ENCODE assay signal across 1 cellular context in genomic region chr10:33559105-33559504, GRCh38.
TF ChIP-seq lines count a peak whose summit lies in the region.

No MANE protein-coding gene starts in this region.

TF ChIP-seq in GM12878, 131 proteins besides CTCF, POLR2A, EP300 and RAD21 (continued from another document and continues in another):
- TF ChIP-seq SRF (IDR thresholded peaks at IDR 0.05; ENCODE audit: low read depth in 2 of 2, low read length in 2 of 2) (no peak), POU2F2 (IDR thresholded peaks at IDR 0.05; ENCODE audit: borderline replicate concordance, low read depth, low read length) (no peak; the same call in 2 of the 3 replicates), EED (IDR thresholded peaks at IDR 0.05; ENCODE audit: low read depth) (no peak), SIN3A (IDR thresholded peaks at IDR 0.05; ENCODE audit: low read depth, low read length) (no peak), PBX3 (IDR thresholded peaks at IDR 0.05; ENCODE audit: insufficient replicate concordance, low read depth, low read length) (peak; percentile 66), MTA2 (IDR thresholded peaks at IDR 0.05; ENCODE audit: low read depth) (peak; percentile 86), FOXK2 (IDR thresholded peaks at IDR 0.05) (no peak), CHD2 (IDR thresholded peaks at IDR 0.05; ENCODE audit: borderline replicate concordance, low read depth, low read length) (0 out of 2 replicates have a peak, but pooled peaks have one; percentile 22), STAT3 (IDR thresholded peaks at IDR 0.05; ENCODE audit: low read depth, low read length) (no peak), ASH2L (IDR thresholded peaks at IDR 0.05; ENCODE audit: borderline replicate concordance, low read depth) (no peak), WRNIP1 (IDR thresholded peaks at IDR 0.05; ENCODE audit: borderline replicate concordance, low read depth, low read length) (no peak), CBX3 (IDR thresholded peaks at IDR 0.05; ENCODE audit: borderline replicate concordance, low read depth) (no peak), RUNX3 (IDR thresholded peaks at IDR 0.05; ENCODE audit: low read length) (peak; percentile 86), ETV6 (conservative IDR thresholded peaks at IDR 0.05 in 1 of 2, IDR thresholded peaks at IDR 0.05 in 1 of 2; ENCODE audit: borderline replicate concordance in 1 of 2, low read depth in 1 of 2) (no peak), POLR2AphosphoS5 (IDR thresholded peaks at IDR 0.05; ENCODE audit: low read length) (no peak), ZNF217 (IDR thresholded peaks at IDR 0.05) (no peak), TCF12 (IDR thresholded peaks at IDR 0.05; ENCODE audit: low read depth, low read length) (no peak), DPF2 (IDR thresholded peaks at IDR 0.05) (peak; percentile 91), RCOR1 (conservative IDR thresholded peaks at IDR 0.05; ENCODE audit: low read depth, low read length) (no peak), FOS (IDR thresholded peaks at IDR 0.05; ENCODE audit: borderline replicate concordance, extremely low read depth, insufficient read length) (no peak), BCL3 (IDR thresholded peaks at IDR 0.05; ENCODE audit: borderline replicate concordance, insufficient read depth, low read depth, low read length, poor library complexity, severe bottlenecking) (no peak), ZZZ3 (IDR thresholded peaks at IDR 0.05; ENCODE audit: control insufficient read depth, insufficient read length, low read depth) (no peak), SMARCA5 (IDR thresholded peaks at IDR 0.05) (no peak), SUZ12 (IDR thresholded peaks at IDR 0.05; ENCODE audit: unreplicated experiment) (no peak), ZBED1 (IDR thresholded peaks at IDR 0.05; ENCODE audit: borderline replicate concordance) (no peak), PML (IDR thresholded peaks at IDR 0.05; ENCODE audit: low read length) (no peak), SMAD5 (IDR thresholded peaks at IDR 0.05; ENCODE audit: low read depth) (no peak), REST (IDR thresholded peaks at IDR 0.05; ENCODE audit: low read depth, low read length) (no peak), NRF1 (conservative IDR thresholded peaks at IDR 0.05; ENCODE audit: low read depth, low read length) (no peak), MEF2B (IDR thresholded peaks at IDR 0.05; ENCODE audit: partially characterized antibody, poor library complexity, severe bottlenecking) (peak; percentile 16), BMI1 (IDR thresholded peaks at IDR 0.05; ENCODE audit: borderline replicate concordance) (peak; percentile 54; the same call in 1 of the 2 replicates), ZBTB33 (IDR thresholded peaks at IDR 0.05) (no peak), CBX5 (IDR thresholded peaks at IDR 0.05; ENCODE audit: low read depth) (no peak), NR2F1 (conservative IDR thresholded peaks at IDR 0.05) (peak; percentile 43; the same call in 1 of the 2 replicates), NR2C2 (IDR thresholded peaks at IDR 0.05; ENCODE audit: borderline replicate concordance, control insufficient read depth, insufficient read length, low read depth) (no peak), IKZF1 (conservative IDR thresholded peaks at IDR 0.05) (peak; percentile 75), ZBTB11 (CRISPR knock-in tag; IDR thresholded peaks at IDR 0.05) (no peak), KLF5 (IDR thresholded peaks at IDR 0.05; ENCODE audit: partially characterized antibody) (no peak), IRF4 (IDR thresholded peaks at IDR 0.05; ENCODE audit: low read depth, low read length) (no peak), SUPT20H (IDR thresholded peaks at IDR 0.05; ENCODE audit: borderline replicate concordance, control insufficient read depth, low read depth, low read length) (no peak)
- TF ChIP-seq, protein P1, sequence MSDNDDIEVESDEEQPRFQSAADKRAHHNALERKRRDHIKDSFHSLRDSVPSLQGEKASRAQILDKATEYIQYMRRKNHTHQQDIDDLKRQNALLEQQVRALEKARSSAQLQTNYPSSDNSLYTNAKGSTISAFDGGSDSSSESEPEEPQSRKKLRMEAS (IDR thresholded peaks at IDR 0.05; ENCODE audit: low read depth, low read length) = no peak
- TF ChIP-seq, protein P2, sequence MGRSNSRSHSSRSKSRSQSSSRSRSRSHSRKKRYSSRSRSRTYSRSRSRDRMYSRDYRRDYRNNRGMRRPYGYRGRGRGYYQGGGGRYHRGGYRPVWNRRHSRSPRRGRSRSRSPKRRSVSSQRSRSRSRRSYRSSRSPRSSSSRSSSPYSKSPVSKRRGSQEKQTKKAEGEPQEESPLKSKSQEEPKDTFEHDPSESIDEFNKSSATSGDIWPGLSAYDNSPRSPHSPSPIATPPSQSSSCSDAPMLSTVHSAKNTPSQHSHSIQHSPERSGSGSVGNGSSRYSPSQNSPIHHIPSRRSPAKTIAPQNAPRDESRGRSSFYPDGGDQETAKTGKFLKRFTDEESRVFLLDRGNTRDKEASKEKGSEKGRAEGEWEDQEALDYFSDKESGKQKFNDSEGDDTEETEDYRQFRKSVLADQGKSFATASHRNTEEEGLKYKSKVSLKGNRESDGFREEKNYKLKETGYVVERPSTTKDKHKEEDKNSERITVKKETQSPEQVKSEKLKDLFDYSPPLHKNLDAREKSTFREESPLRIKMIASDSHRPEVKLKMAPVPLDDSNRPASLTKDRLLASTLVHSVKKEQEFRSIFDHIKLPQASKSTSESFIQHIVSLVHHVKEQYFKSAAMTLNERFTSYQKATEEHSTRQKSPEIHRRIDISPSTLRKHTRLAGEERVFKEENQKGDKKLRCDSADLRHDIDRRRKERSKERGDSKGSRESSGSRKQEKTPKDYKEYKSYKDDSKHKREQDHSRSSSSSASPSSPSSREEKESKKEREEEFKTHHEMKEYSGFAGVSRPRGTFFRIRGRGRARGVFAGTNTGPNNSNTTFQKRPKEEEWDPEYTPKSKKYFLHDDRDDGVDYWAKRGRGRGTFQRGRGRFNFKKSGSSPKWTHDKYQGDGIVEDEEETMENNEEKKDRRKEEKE (IDR thresholded peaks at IDR 0.05) = no peak
- TF ChIP-seq, protein P3, sequence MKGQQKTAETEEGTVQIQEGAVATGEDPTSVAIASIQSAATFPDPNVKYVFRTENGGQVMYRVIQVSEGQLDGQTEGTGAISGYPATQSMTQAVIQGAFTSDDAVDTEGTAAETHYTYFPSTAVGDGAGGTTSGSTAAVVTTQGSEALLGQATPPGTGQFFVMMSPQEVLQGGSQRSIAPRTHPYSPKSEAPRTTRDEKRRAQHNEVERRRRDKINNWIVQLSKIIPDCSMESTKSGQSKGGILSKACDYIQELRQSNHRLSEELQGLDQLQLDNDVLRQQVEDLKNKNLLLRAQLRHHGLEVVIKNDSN (IDR thresholded peaks at IDR 0.05; ENCODE audit: borderline replicate concordance, extremely low read length, insufficient read depth, low read depth, low read length) = no peak
- TF ChIP-seq, protein P4, sequence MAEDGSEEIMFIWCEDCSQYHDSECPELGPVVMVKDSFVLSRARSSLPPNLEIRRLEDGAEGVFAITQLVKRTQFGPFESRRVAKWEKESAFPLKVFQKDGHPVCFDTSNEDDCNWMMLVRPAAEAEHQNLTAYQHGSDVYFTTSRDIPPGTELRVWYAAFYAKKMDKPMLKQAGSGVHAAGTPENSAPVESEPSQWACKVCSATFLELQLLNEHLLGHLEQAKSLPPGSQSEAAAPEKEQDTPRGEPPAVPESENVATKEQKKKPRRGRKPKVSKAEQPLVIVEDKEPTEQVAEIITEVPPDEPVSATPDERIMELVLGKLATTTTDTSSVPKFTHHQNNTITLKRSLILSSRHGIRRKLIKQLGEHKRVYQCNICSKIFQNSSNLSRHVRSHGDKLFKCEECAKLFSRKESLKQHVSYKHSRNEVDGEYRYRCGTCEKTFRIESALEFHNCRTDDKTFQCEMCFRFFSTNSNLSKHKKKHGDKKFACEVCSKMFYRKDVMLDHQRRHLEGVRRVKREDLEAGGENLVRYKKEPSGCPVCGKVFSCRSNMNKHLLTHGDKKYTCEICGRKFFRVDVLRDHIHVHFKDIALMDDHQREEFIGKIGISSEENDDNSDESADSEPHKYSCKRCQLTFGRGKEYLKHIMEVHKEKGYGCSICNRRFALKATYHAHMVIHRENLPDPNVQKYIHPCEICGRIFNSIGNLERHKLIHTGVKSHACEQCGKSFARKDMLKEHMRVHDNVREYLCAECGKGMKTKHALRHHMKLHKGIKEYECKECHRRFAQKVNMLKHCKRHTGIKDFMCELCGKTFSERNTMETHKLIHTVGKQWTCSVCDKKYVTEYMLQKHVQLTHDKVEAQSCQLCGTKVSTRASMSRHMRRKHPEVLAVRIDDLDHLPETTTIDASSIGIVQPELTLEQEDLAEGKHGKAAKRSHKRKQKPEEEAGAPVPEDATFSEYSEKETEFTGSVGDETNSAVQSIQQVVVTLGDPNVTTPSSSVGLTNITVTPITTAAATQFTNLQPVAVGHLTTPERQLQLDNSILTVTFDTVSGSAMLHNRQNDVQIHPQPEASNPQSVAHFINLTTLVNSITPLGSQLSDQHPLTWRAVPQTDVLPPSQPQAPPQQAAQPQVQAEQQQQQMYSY (CRISPR knock-in tag; IDR thresholded peaks at IDR 0.05) = no peak
